9 cellular contexts compared by ENCODE assay signal in the genomic region with DNA sequence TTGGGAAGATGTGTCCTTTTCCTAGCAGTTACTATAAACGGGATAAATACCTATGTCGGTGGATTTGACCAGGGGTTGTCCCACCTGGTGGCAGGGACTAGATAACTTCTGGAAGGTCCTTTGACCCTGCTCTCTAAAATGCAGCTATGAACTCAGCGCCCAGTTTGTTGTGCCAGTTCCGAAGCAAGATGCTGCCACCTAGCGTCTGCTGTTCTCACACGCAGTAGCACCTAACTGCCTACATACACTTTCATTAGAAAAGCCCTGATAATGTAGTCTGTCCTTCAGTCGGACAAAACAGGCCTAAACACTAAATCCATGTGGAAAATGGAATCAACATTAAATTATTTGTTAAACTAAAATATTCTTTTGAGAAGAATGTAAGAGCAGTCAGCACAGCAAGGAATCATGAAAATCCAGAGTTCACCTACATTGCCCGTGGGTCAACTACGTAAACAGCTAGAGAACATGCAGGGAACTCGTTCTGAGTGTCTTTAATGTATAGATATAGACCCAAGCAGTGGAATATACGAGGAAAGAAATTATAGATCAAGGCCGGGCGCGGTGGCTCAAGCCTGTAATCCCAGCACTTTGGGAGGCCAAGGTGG. TPM values are rescaled to one million over a fixed set of nuclear protein-coding genes. Genes with fewer than 3 reads are reported as not detected.
A peak's percentile ranks its signal among the peaks of the same experiment; 100 is the strongest.
DNase-seq lines count a peak whose midpoint lies in the region; ATAC-seq and TF ChIP-seq lines count a peak whose summit lies in the region.
"Had no signal": no experiment of that assay in that cellular context is flagged by ENCODE, and none has a peak within 500 bp of the region (broad histone marks: within the 10 kb centered on the region; RNA-seq: fewer than 3 reads in every experiment).

No MANE protein-coding gene starts in this region.

- no peaks in the 10 kb centered on the region for H3K27me3 ChIP-seq in CD8-positive, alpha-beta memory T cell (ENCODE audit: insufficient read depth, low read length, poor library complexity, severe bottlenecking)
- no peaks in the 10 kb centered on the region for H3K27me3 ChIP-seq in lower lobe of right lung (ENCODE audit: low read depth)

- H3K4me1 ChIP-seq in CD8-positive, alpha-beta memory T cell (ENCODE audit: insufficient read depth, low read length) = no peaks in the 10 kb centered on the region
- no peaks in the 10 kb centered on the region for H3K4me1 ChIP-seq in lower lobe of right lung

- no peak overlapping the region for H3K4me3 Mint-ChIP-seq in CD8-positive, alpha-beta memory T cell
- no peak overlapping the region for H3K4me3 Mint-ChIP-seq in activated CD4-positive, alpha-beta T cell treated with anti-CD3 and anti-CD28 coated beads, Interleukin-2, amount 10 ng/mL, durations not matched to agents 7 days and 5 days
- H3K4me3 Mint-ChIP-seq: IgD-negative memory B cell had no signal

- peaks cover 0 to 58% (median 14%) of the 10 kb centered on the region in 3 donors for H3K36me3 Mint-ChIP-seq in CD8-positive, alpha-beta memory T cell
- peaks cover 16% of the 10 kb centered on the region for H3K36me3 Mint-ChIP-seq in activated CD4-positive, alpha-beta T cell treated with anti-CD3 and anti-CD28 coated beads, Interleukin-2, amount 10 ng/mL, durations not matched to agents 7 days and 5 days (ENCODE audit: low read depth)

- POLR2A ChIA-PET in CD8-positive, alpha-beta memory T cell (lab: Charles Lee) = interaction anchor here (0.8 kb wide), 1 partner anchor 504 kb away, joined by 3 read pairs; no protein-coding TSS in a partner anchor
- POLR2A ChIA-PET in activated CD4-positive, alpha-beta T cell treated with anti-CD3 and anti-CD28 coated beads, Interleukin-2, amount 10 ng/mL, durations not matched to agents 7 days and 5 days (lab: Charles Lee) = no interaction called here

- peaks cover 0 to 3% of the 10 kb centered on the region in 2 donors for H3K27me3 Mint-ChIP-seq in CD8-positive, alpha-beta memory T cell
- H3K27me3 Mint-ChIP-seq in activated CD4-positive, alpha-beta T cell treated with anti-CD3 and anti-CD28 coated beads, Interleukin-2, amount 10 ng/mL, durations not matched to agents 7 days and 5 days = no peaks in the 10 kb centered on the region
- H3K27me3 Mint-ChIP-seq: IgD-negative memory B cell had no signal

- no peak overlapping the region for H3K4me3 ChIP-seq in CD8-positive, alpha-beta memory T cell (ENCODE audit: low read length)
- H3K4me3 ChIP-seq in HFF-Myc (replicated peaks; ENCODE audit: low read depth, low read length) (no peak overlapping the region), lower lobe of right lung (no peak overlapping the region)

- DNase-seq in CD8-positive, alpha-beta memory T cell = peak; percentile 40 to 78 (median 52)
- DNase-seq in HFF-Myc (ENCODE audit: extremely low read depth, low read depth) (peak; percentile 50), NCI-H69 (lab: John Stamatoyannopoulos, UW) (peak; percentile 86), dermis blood vessel endothelial cell (peak; percentile 85), lower lobe of right lung (peak; percentile 71)
- DNase-seq in activated CD4-positive, alpha-beta T cell treated with anti-CD3 and anti-CD28 coated beads, Interleukin-2, amount 10 ng/mL, durations not matched to agents 7 days and 5 days = peak; percentile 81
- peak; percentile 60 for DNase-seq in stimulated activated CD8-positive, alpha-beta memory T cell treated with anti-CD3 and anti-CD28 coated beads, Interleukin-12 subunit alpha, Interleukin-12 subunit beta, amount 100 ng/mL, for 1 hour (ENCODE audit: low read depth)

- intact Hi-C loops in lower lobe of right lung (cut with DNase I) = loop anchor here (10.0 kb wide), 1 partner anchor 499 kb away; no protein-coding TSS in a partner anchor

- no peak overlapping the region for H3K27ac Mint-ChIP-seq in CD8-positive, alpha-beta memory T cell
- H3K27ac Mint-ChIP-seq in activated CD4-positive, alpha-beta T cell treated with anti-CD3 and anti-CD28 coated beads, Interleukin-2, amount 10 ng/mL, durations not matched to agents 7 days and 5 days = no peak overlapping the region
- H3K27ac Mint-ChIP-seq: IgD-negative memory B cell had no signal

- H3K9me3 Mint-ChIP-seq in CD8-positive, alpha-beta memory T cell = no peaks in the 10 kb centered on the region
- no peaks in the 10 kb centered on the region for H3K9me3 Mint-ChIP-seq in activated CD4-positive, alpha-beta T cell treated with anti-CD3 and anti-CD28 coated beads, Interleukin-2, amount 10 ng/mL, durations not matched to agents 7 days and 5 days
- H3K9me3 Mint-ChIP-seq: IgD-negative memory B cell had no signal

- H3K36me3 ChIP-seq in CD8-positive, alpha-beta memory T cell (ENCODE audit: insufficient read depth, low read length) = no peaks in the 10 kb centered on the region
- H3K36me3 ChIP-seq in lower lobe of right lung = peaks cover 11% of the 10 kb centered on the region

- H3K9me3 ChIP-seq in CD8-positive, alpha-beta memory T cell (ENCODE audit: low read length) = no peaks in the 10 kb centered on the region
- no peaks in the 10 kb centered on the region for H3K9me3 ChIP-seq in lower lobe of right lung

- no peak overlapping the region for H3K27ac ChIP-seq in CD8-positive, alpha-beta memory T cell (ENCODE audit: low read depth, low read length)
- no peak overlapping the region for H3K27ac ChIP-seq in lower lobe of right lung

- CTCF ChIA-PET in CD8-positive, alpha-beta memory T cell (lab: Charles Lee) = interaction anchor here (0.6 to 10.0 kb wide), 20 partner anchors 13 to 566 kb away, joined by 3 to 120 read pairs (median 4); no protein-coding TSS in a partner anchor
- CTCF ChIA-PET in activated CD4-positive, alpha-beta T cell treated with anti-CD3 and anti-CD28 coated beads, Interleukin-2, amount 10 ng/mL, durations not matched to agents 7 days and 5 days (lab: Charles Lee) = interaction anchor here (0.7 to 3.2 kb wide), 6 partner anchors 15 to 504 kb away, joined by 3 to 34 read pairs (median 4); no protein-coding TSS in a partner anchor

- no peaks in the 10 kb centered on the region for H3K4me1 Mint-ChIP-seq in CD8-positive, alpha-beta memory T cell
- peaks cover 7% of the 10 kb centered on the region for H3K4me1 Mint-ChIP-seq in activated CD4-positive, alpha-beta T cell treated with anti-CD3 and anti-CD28 coated beads, Interleukin-2, amount 10 ng/mL, durations not matched to agents 7 days and 5 days

- peak; percentile 92 for TF ChIP-seq CTCF in HFF-Myc (IDR thresholded peaks at IDR 0.05; ENCODE audit: low read depth, low read length, missing control alignments)
- peak; percentile 87 for TF ChIP-seq CTCF in lower lobe of right lung (IDR thresholded peaks at IDR 0.05)

- peak; percentile 68 to 76 for ATAC-seq in lower lobe of right lung
- no peak for ATAC-seq in HG02870 (IDR thresholded peaks at IDR 0.05; ENCODE audit: unreplicated experiment)

RNA-seq across cellular contexts. Expression of a gene that starts 51.1 kb away (rescaled TPM):
- total RNA-seq in CD8-positive, alpha-beta memory T cell = 10 to 100 TPM; 27.3 to 27.9 TPM
- polyA plus RNA-seq in CD8-positive, alpha-beta memory T cell = 23.3 TPM
- 10 to 100 TPM; 33.3 to 39.5 TPM for total RNA-seq in activated CD4-positive, alpha-beta T cell treated with anti-CD3 and anti-CD28 coated beads, Interleukin-2, amount 10 ng/mL, durations not matched to agents 7 days and 5 days
- total RNA-seq in dermis blood vessel endothelial cell (8.8 and 22.1 TPM in 2 replicates), lower lobe of right lung (7.9 TPM)
